Comparison of ENCODE assay signal across 2 cellular contexts in the genomic region with DNA sequence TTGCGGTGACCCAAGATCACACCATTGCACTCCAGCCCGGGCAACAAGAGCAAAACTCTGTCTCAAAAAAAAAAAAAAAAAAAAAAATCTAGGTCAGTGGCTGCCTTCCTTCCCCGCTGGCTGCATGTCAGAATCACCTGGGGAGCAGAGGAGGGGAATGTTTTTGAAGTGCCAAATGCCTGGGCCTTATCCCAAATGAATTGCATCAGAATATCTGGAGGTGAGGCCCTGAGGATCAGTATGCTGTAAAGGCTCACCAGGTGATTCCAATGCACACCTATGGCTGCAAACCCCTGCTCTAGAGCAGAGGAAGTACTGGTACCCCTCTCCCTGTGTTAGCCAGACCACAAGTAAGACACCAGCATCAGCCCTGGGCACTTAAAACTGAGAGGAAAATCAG.
TF ChIP-seq lines count a peak whose summit lies in the region.

No MANE protein-coding gene starts in this region.

TF ChIP-seq in GM23338, 12 proteins besides CTCF, POLR2A, EP300 and RAD21 (continued from another document):
- no peak for TF ChIP-seq REST (IDR thresholded peaks at IDR 0.05; ENCODE audit: unreplicated experiment)
- TF ChIP-seq ZNF331 (CRISPR knock-in tag; IDR thresholded peaks at IDR 0.05; ENCODE audit: low read depth) = no peak
- TF ChIP-seq, protein P1, sequence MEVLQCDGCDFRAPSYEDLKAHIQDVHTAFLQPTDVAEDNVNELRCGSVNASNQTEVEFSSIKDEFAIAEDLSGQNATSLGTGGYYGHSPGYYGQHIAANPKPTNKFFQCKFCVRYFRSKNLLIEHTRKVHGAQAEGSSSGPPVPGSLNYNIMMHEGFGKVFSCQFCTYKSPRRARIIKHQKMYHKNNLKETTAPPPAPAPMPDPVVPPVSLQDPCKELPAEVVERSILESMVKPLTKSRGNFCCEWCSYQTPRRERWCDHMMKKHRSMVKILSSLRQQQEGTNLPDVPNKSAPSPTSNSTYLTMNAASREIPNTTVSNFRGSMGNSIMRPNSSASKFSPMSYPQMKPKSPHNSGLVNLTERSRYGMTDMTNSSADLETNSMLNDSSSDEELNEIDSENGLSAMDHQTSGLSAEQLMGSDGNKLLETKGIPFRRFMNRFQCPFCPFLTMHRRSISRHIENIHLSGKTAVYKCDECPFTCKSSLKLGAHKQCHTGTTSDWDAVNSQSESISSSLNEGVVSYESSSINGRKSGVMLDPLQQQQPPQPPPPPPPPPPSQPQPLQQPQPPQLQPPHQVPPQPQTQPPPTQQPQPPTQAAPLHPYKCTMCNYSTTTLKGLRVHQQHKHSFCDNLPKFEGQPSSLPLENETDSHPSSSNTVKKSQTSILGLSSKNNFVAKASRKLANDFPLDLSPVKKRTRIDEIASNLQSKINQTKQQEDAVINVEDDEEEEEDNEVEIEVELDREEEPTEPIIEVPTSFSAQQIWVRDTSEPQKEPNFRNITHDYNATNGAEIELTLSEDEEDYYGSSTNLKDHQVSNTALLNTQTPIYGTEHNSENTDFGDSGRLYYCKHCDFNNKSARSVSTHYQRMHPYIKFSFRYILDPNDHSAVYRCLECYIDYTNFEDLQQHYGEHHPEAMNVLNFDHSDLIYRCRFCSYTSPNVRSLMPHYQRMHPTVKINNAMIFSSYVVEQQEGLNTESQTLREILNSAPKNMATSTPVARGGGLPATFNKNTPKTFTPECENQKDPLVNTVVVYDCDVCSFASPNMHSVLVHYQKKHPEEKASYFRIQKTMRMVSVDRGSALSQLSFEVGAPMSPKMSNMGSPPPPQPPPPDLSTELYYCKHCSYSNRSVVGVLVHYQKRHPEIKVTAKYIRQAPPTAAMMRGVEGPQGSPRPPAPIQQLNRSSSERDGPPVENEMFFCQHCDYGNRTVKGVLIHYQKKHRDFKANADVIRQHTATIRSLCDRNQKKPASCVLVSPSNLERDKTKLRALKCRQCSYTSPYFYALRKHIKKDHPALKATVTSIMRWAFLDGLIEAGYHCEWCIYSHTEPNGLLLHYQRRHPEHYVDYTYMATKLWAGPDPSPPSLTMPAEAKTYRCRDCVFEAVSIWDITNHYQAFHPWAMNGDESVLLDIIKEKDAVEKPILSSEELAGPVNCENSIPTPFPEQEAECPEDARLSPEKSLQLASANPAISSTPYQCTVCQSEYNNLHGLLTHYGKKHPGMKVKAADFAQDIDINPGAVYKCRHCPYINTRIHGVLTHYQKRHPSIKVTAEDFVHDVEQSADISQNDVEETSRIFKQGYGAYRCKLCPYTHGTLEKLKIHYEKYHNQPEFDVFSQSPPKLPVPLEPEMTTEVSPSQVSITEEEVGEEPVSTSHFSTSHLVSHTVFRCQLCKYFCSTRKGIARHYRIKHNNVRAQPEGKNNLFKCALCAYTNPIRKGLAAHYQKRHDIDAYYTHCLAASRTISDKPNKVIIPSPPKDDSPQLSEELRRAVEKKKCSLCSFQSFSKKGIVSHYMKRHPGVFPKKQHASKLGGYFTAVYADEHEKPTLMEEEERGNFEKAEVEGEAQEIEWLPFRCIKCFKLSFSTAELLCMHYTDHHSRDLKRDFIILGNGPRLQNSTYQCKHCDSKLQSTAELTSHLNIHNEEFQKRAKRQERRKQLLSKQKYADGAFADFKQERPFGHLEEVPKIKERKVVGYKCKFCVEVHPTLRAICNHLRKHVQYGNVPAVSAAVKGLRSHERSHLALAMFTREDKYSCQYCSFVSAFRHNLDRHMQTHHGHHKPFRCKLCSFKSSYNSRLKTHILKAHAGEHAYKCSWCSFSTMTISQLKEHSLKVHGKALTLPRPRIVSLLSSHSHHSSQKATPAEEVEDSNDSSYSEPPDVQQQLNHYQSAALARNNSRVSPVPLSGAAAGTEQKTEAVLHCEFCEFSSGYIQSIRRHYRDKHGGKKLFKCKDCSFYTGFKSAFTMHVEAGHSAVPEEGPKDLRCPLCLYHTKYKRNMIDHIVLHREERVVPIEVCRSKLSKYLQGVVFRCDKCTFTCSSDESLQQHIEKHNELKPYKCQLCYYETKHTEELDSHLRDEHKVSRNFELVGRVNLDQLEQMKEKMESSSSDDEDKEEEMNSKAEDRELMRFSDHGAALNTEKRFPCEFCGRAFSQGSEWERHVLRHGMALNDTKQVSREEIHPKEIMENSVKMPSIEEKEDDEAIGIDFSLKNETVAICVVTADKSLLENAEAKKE (CRISPR knock-in tag; IDR thresholded peaks at IDR 0.05) = no peak
- TF ChIP-seq ZNF114 (CRISPR knock-in tag; IDR thresholded peaks at IDR 0.05) = no peak
- TF ChIP-seq CREB1 (CRISPR knock-in tag; IDR thresholded peaks at IDR 0.05; ENCODE audit: low read depth) = no peak
- TF ChIP-seq STAT1 (IDR thresholded peaks at IDR 0.05; ENCODE audit: unreplicated experiment) = no peak
- no peak for TF ChIP-seq POLR2AphosphoS5 (IDR thresholded peaks at IDR 0.05; ENCODE audit: low read depth)
- TF ChIP-seq EZH2 (IDR thresholded peaks at IDR 0.05; ENCODE audit: low read depth, unreplicated experiment) = no peak
- no peak for TF ChIP-seq JUNB (IDR thresholded peaks at IDR 0.05; ENCODE audit: unreplicated experiment)
- TF ChIP-seq NANOG (IDR thresholded peaks at IDR 0.05; ENCODE audit: borderline replicate concordance) = no peak
TF ChIP-seq in GM23338: peak in this region for 0.

TF ChIP-seq in WTC11, 78 proteins besides CTCF, POLR2A, EP300 and RAD21 (continued from another document):
- TF ChIP-seq MAX (CRISPR knock-in tag; IDR thresholded peaks at IDR 0.05) = no peak
- no peak for TF ChIP-seq TCF7 (CRISPR knock-in tag; IDR thresholded peaks at IDR 0.05; ENCODE audit: low read depth)
- TF ChIP-seq CREB1 (CRISPR knock-in tag; IDR thresholded peaks at IDR 0.05) = no peak
- TF ChIP-seq ZNF232 (CRISPR knock-in tag; IDR thresholded peaks at IDR 0.05) = no peak
- no peak for TF ChIP-seq RORB (CRISPR knock-in tag; IDR thresholded peaks at IDR 0.05)
- TF ChIP-seq ATF3 (CRISPR knock-in tag; conservative IDR thresholded peaks at IDR 0.05) = no peak
- TF ChIP-seq ZNF281 (CRISPR knock-in tag; IDR thresholded peaks at IDR 0.05) = no peak
- TF ChIP-seq PRRX2 (CRISPR knock-in tag; IDR thresholded peaks at IDR 0.05) = no peak
- no peak for TF ChIP-seq CREM (CRISPR knock-in tag; IDR thresholded peaks at IDR 0.05)
- TF ChIP-seq EMX1 (CRISPR knock-in tag; IDR thresholded peaks at IDR 0.05) = no peak
- no peak for TF ChIP-seq NFATC4 (CRISPR knock-in tag; IDR thresholded peaks at IDR 0.05)
- no peak for TF ChIP-seq RELA (CRISPR knock-in tag; IDR thresholded peaks at IDR 0.05; ENCODE audit: borderline replicate concordance)
- TF ChIP-seq MYBL2 (CRISPR knock-in tag; IDR thresholded peaks at IDR 0.05) = no peak
TF ChIP-seq in WTC11: peak in this region for 0.
